1 cellular context compared by ENCODE assay signal in genomic region chr6:74840953-74841352, GRCh38.
"Had no signal": no experiment of that assay in that cellular context is flagged by ENCODE, and none has a peak within 500 bp of the region (broad histone marks: within the 10 kb centered on the region; RNA-seq: fewer than 3 reads in every experiment).

No MANE protein-coding gene starts in this region.

- H3K4me3 ChIP-seq: MG63 had no signal

- H3K9me3 ChIP-seq: MG63 had no signal

- H3K36me3 ChIP-seq: MG63 had no signal
